In the genomic region with DNA sequence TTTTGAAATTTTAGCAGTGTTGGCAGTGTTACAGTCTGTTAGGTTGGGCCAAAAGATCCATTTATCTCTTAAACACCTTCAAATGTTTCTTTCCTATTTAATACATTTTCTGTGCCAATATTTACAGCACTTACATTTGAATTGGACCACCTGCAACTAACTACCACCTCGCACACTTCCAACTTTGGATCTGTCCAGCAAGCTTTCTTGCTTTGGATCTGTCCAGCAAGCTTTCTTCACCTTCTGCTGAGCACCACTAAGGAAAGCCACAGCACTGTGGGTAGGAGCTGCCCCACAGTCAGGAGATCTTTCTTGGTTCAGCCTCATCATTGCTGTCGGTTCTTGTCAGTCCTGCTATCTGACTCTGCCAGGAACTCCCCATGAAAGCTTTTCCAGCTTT, we compare ENCODE assay signal across 19 cellular contexts.
"Had no signal": no experiment of that assay in that cellular context is flagged by ENCODE, and none has a peak within 500 bp of the region (broad histone marks: within the 10 kb centered on the region; RNA-seq: fewer than 3 reads in every experiment).

No MANE protein-coding gene starts in this region.

- DNase-seq: KBM-7, MV-4-11, NCI-H1048, NCI-H1105, NCI-H1417, NCI-H1436 treated with DMSO at 0.1 percent for 48 hours, NCI-H1694, NCI-H187 treated with DMSO at 0.1 percent for 48 hours, NCI-H2029 treated with DMSO at 0.1 percent for 48 hours, NCI-H2171 treated with DMSO at 0.1 percent for 48 hours, NCI-H345, NCI-H446 treated with DMSO at 0.1 percent for 48 hours, NCI-H510A treated with DMSO at 0.1 percent for 48 hours, NCI-H526, NCI-H82, SHP77 had no signal

- H3K27ac ChIP-seq: RWPE1 had no signal

- H3K27me3 Mint-ChIP-seq: IgD-negative memory B cell had no signal

- H3K9me3 Mint-ChIP-seq: IgD-negative memory B cell had no signal

- ATAC-seq: HepG2 had no signal
